23 cellular contexts compared by ENCODE assay signal in genomic region chr13:71304861-71305260, GRCh38.
"Had no signal": no experiment of that assay in that cellular context is flagged by ENCODE, and none has a peak within 500 bp of the region (broad histone marks: within the 10 kb centered on the region; RNA-seq: fewer than 3 reads in every experiment).

No MANE protein-coding gene starts in this region.

- H3K27ac ChIP-seq: HL-60, SJSA1 had no signal

- DNase-seq: IMR-90, Karpas-422, KG1, MM.1S, NCI-H1092 treated with DMSO at 0.1 percent for 48 hours, NCI-H1436, NCI-H187, NCI-H2029, NCI-H2081 treated with DMSO at 0.1 percent for 48 hours, NCI-H2171, NCI-H226, NCI-H446 treated with DMSO at 0.1 percent for 48 hours, NCI-H510A treated with DMSO at 0.1 percent for 48 hours, NCI-H526, NCI-H748 treated with DMSO at 0.1 percent for 48 hours, Right ventricle myocardium superior, RPMI8226, SIG-M5, SK-N-SH, SW 1271 had no signal

- ATAC-seq: HepG2 had no signal
